8 cellular contexts compared by ENCODE assay signal in the genomic region with DNA sequence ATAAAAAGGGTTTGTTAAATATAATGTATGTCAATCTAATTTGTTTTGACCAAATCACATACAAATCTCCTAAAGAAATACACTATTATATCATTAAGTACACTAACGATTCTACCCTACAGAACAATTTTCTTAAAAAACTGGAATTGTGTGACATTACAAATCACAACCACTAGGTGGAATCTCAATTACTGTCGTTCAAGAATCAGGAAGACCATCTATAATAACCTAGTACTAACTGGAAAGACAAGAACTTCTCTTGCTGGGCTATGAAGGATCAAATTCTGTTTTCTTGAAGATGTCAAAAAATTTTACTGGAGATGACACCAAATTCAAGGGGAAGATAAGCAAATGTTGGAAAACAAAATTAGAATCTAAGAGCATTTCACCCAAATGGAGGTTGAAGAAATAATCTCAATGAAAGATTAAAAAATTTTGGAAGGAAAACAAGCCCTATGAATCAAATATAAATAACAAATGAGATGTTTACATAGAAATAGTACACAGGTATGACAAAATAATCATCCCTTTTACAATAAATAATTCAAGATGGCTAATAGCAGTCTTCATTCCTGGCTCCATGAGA.
DNase-seq lines count a peak whose midpoint lies in the region; ATAC-seq and TF ChIP-seq lines count a peak whose summit lies in the region.

No MANE protein-coding gene starts in this region.

- peaks cover 14% of the 10 kb centered on the region for H3K4me1 Mint-ChIP-seq in stimulated activated effector memory CD8-positive, alpha-beta T cell treated with anti-CD3 and anti-CD28 coated beads, Interleukin-12 subunit alpha, Interleukin-12 subunit beta, amount 100 ng/mL, for 72 hours

- no peak for DNase-seq in AG04450 (ENCODE audit: low read depth, low spot score)
- peak; percentile 40 for DNase-seq in SK-N-DZ (ENCODE audit: low spot score)
- DNase-seq in fibroblast of the aortic adventitia (ENCODE audit: low read depth): peak; percentile 70
- DNase-seq in spleen: no peak
- no peak for DNase-seq in MG63
- DNase-seq in stimulated activated effector memory CD8-positive, alpha-beta T cell treated with anti-CD3 and anti-CD28 coated beads, Interleukin-12 subunit alpha, Interleukin-12 subunit beta, amount 100 ng/mL, for 72 hours (ENCODE audit: low spot score in 2 of 2): no peak

- H3K9me3 ChIP-seq in AG04450 (ENCODE audit: control insufficient read depth, insufficient read depth, low read length): no peaks in the 10 kb centered on the region
- no peaks in the 10 kb centered on the region for H3K9me3 ChIP-seq in spleen
- no peaks in the 10 kb centered on the region for H3K9me3 ChIP-seq in MG63

- H3K36me3 Mint-ChIP-seq in stimulated activated effector memory CD8-positive, alpha-beta T cell treated with anti-CD3 and anti-CD28 coated beads, Interleukin-12 subunit alpha, Interleukin-12 subunit beta, amount 100 ng/mL, for 72 hours: peaks cover 61% of the 10 kb centered on the region

- no peak overlapping the region for H3K4me3 Mint-ChIP-seq in stimulated activated effector memory CD8-positive, alpha-beta T cell treated with anti-CD3 and anti-CD28 coated beads, Interleukin-12 subunit alpha, Interleukin-12 subunit beta, amount 100 ng/mL, for 72 hours

- CTCF ChIA-PET in AG04450 (lab: Charles Lee): interaction anchor here (0.6 to 10.1 kb wide), 5 partner anchors 18 to 843 kb away, joined by 3 to 156 read pairs (median 3); no protein-coding TSS in a partner anchor

- no peak overlapping the region for H3K27ac Mint-ChIP-seq in stimulated activated effector memory CD8-positive, alpha-beta T cell treated with anti-CD3 and anti-CD28 coated beads, Interleukin-12 subunit alpha, Interleukin-12 subunit beta, amount 100 ng/mL, for 72 hours

- intact Hi-C loops in spleen (cut with DNase I; ENCODE audit: low total_unique reads): loop anchor here (10.0 kb wide), 1 partner anchor 198 kb away; no protein-coding TSS in a partner anchor

- no peaks in the 10 kb centered on the region for H3K27me3 ChIP-seq in AG04450 (ENCODE audit: control insufficient read depth, insufficient read depth, low read length)
- H3K27me3 ChIP-seq in spleen (replicated peaks in 1 of 7): no peaks in the 10 kb centered on the region
- no peaks in the 10 kb centered on the region for H3K27me3 ChIP-seq in MG63

- peaks cover 0 to 13% (median 0%) of the 10 kb centered on the region in 6 donors for H3K4me1 ChIP-seq in spleen

- POLR2A ChIA-PET in AG04450 (lab: Yijun Ruan, JAX): interaction anchor here (0.7 kb wide), 1 partner anchor 1490 kb away, joined by 4 read pairs; no protein-coding TSS in a partner anchor

- 16 to 27% (median 19%) methylated on average over 2 of the region's 2 CpGs for WGBS in spleen, 5 donors

- no peak for TF ChIP-seq POLR2A in spleen (IDR thresholded peaks at IDR 0.05)

- H3K4me3 ChIP-seq in AG04450 (ENCODE audit: low read depth, low read length) (no peak overlapping the region), fibroblast of the aortic adventitia (ENCODE audit: low read depth, low read length) (no peak overlapping the region), spleen (no peak overlapping the region), MG63 (no peak overlapping the region)

- no peaks in the 10 kb centered on the region for H3K9me3 Mint-ChIP-seq in stimulated activated effector memory CD8-positive, alpha-beta T cell treated with anti-CD3 and anti-CD28 coated beads, Interleukin-12 subunit alpha, Interleukin-12 subunit beta, amount 100 ng/mL, for 72 hours

- TF ChIP-seq CTCF in AG04450 (IDR thresholded peaks at IDR 0.05; ENCODE audit: low read depth, low read length) (peak; percentile 55), GM12874 (IDR thresholded peaks at IDR 0.05; ENCODE audit: insufficient read depth, low read depth, low read length) (peak; percentile 25; the same call in 1 of the 2 replicates), fibroblast of the aortic adventitia (IDR thresholded peaks at IDR 0.05; ENCODE audit: insufficient read depth, low read length) (peak; percentile 60), spleen (IDR thresholded peaks at IDR 0.05 in 8 of 11, conservative IDR thresholded peaks at IDR 0.05 in 3 of 11) (peak in 10 of 11 experiments; percentile 28 to 66 (median 52))

- H3K27ac ChIP-seq in AG04450 (ENCODE audit: low read depth, low read length): no peak overlapping the region
- no peak overlapping the region for H3K27ac ChIP-seq in spleen

- peak; percentile 63 for ATAC-seq in HG03521 (IDR thresholded peaks at IDR 0.05; ENCODE audit: unreplicated experiment)
- no peak for ATAC-seq in stimulated activated effector memory CD8-positive, alpha-beta T cell treated with anti-CD3 and anti-CD28 coated beads, Interleukin-12 subunit alpha, Interleukin-12 subunit beta, amount 100 ng/mL, for 72 hours

- H3K36me3 ChIP-seq in spleen (peaks cover 0 to 43% (median 7%) of the 10 kb centered on the region in 6 donors), MG63 (peaks cover 18% of the 10 kb centered on the region)

Comparison
In these comparisons a context has a peak if more than half of its experiments do, and no peak if none do; other contexts are left out.
1. DNase-seq: peak in SK-N-DZ (single experiment) and fibroblast of the aortic adventitia (single experiment); none in AG04450 (single experiment), spleen (single experiment), MG63 (single experiment) and stimulated activated effector memory CD8-positive, alpha-beta T cell treated with anti-CD3 and anti-CD28 coated beads, Interleukin-12 subunit alpha, Interleukin-12 subunit beta, amount 100 ng/mL, for 72 hours (0 of 2).
2. Peak in every context shown above with its lines, with median percentiles within 50 percentile points of each other: CTCF ChIP-seq.